ENCODE assay signal across 33 cellular contexts in the genomic region with DNA sequence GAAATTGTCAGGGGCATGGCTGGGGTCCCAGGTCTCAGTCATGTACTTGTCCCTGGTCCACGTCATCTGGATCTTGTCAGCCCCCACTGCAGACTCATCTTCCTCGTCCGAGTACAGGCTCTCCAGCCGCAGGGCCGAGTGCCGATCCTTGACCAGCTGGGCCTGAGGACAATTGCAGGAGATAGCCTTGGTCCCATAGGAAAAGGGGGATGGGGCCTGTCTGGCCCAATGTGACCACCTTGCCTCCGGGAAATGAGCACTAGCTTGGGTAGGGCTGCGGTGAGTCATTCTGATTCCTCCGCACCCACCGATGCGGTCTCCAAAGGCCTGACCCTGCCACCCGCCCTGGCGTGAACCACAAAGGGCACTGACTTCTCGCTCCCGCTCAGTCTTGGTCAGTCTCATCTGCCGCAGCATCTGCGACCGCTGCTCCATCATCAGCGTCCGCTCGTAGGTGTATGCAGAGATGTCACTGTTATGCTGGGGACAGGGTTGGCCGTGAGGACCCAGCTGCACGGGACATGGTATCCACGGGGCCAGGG. TPM values are rescaled to one million over a fixed set of nuclear protein-coding genes. Genes with fewer than 3 reads are reported as not detected.
DNase-seq lines count a peak whose midpoint lies in the region; ATAC-seq and TF ChIP-seq lines count a peak whose summit lies in the region.
"Had no signal": no experiment of that assay in that cellular context is flagged by ENCODE, and none has a peak within 500 bp of the region (broad histone marks: within the 10 kb centered on the region; RNA-seq: fewer than 3 reads in every experiment).

No MANE protein-coding gene starts in this region.

- H4K20me1 ChIP-seq in GM23338 (replicated peaks; ENCODE audit: insufficient read depth), result peaks cover 14% of the 10 kb centered on the region

- H3K36me3 Mint-ChIP-seq in progenitor cell of endocrine pancreas (ENCODE audit: insufficient read depth), result peaks cover 4% of the 10 kb centered on the region
- peaks cover 34% of the 10 kb centered on the region for H3K36me3 Mint-ChIP-seq in GM23338 (ENCODE audit: low read depth)
- H3K36me3 Mint-ChIP-seq: type B pancreatic cell had no signal

- H3K27ac ChIP-seq in heart left ventricle, result peak overlapping the region in 11 of 12 donors; percentile 8 to 89 (median 68)
- peak overlapping the region in 40 of 59 donors; percentile 75 to 97 (median 92) for H3K27ac ChIP-seq in dorsolateral prefrontal cortex
- peak overlapping the region; percentile 18 to 90 (median 78) for H3K27ac ChIP-seq in tibial nerve
- H3K27ac ChIP-seq in GM23338 (ENCODE audit: low read depth), result no peak overlapping the region
- H3K27ac ChIP-seq: A549, neutrophil, PC-9, SJCRH30 had no signal

- H3K27ac Mint-ChIP-seq in progenitor cell of endocrine pancreas (peak overlapping the region; percentile 59), GM23338 (no peak overlapping the region)
- H3K27ac Mint-ChIP-seq: activated CD4-positive, alpha-beta memory T cell treated with anti-CD3 and anti-CD28 coated beads for 36 hours; activated naive CD8-positive, alpha-beta T cell treated with anti-CD3 and anti-CD28 coated beads for 36 hours; activated T-helper 17 cell treated with anti-CD3 and anti-CD28 coated beads, Interleukin-2, amount 50 U/mL, for 72 hours; B cell; type B pancreatic cell had no signal

- H3K4me2 ChIP-seq in GM23338, result no peak overlapping the region
- H3K4me2 ChIP-seq: A549, PC-9 had no signal

- H3K9me3 ChIP-seq in heart left ventricle (no peaks in the 10 kb centered on the region), tibial nerve (no peaks in the 10 kb centered on the region)
- H3K9me3 ChIP-seq: A549, neutrophil, SJCRH30 had no signal

- H3F3A ChIP-seq in GM23338 (replicated peaks; ENCODE audit: low read depth), result peaks cover 11% of the 10 kb centered on the region

- intact Hi-C loops in heart left ventricle (cut with DNase I), result no loop called here
- intact Hi-C loops in left cardiac atrium (cut with DNase I), result no loop called here
- intact Hi-C loops in dorsolateral prefrontal cortex (cut with DNase I), result loop anchor here (2.0 to 5.0 kb wide), 2 partner anchors 47 kb away; no protein-coding TSS in a partner anchor

- no peaks in the 10 kb centered on the region for H3K79me2 ChIP-seq in GM23338 (replicated peaks; ENCODE audit: insufficient read depth)

- H3K27me3 Mint-ChIP-seq in progenitor cell of endocrine pancreas (no peaks in the 10 kb centered on the region), GM23338 (ENCODE audit: insufficient read depth, low read depth, poor library complexity) (peaks cover 5% of the 10 kb centered on the region)
- H3K27me3 Mint-ChIP-seq: activated CD4-positive, alpha-beta memory T cell treated with anti-CD3 and anti-CD28 coated beads for 36 hours; activated naive CD8-positive, alpha-beta T cell treated with anti-CD3 and anti-CD28 coated beads for 36 hours; activated T-helper 17 cell treated with anti-CD3 and anti-CD28 coated beads, Interleukin-2, amount 50 U/mL, for 72 hours; B cell; type B pancreatic cell had no signal

- H3K4me1 ChIP-seq in heart left ventricle, result peaks cover 4 to 60% (median 32%) of the 10 kb centered on the region in 12 donors
- H3K4me1 ChIP-seq in tibial nerve, result peaks cover 0 to 76% (median 30%) of the 10 kb centered on the region in 4 donors
- no peaks in the 10 kb centered on the region for H3K4me1 ChIP-seq in GM23338 (ENCODE audit: insufficient read depth)
- H3K4me1 ChIP-seq: A549, SJCRH30 had no signal

- peak in 2 of 5 donors; percentile 60 to 75 for DNase-seq in heart left ventricle
- DNase-seq in left cardiac atrium, result no peak
- DNase-seq in dorsolateral prefrontal cortex, result no peak
- no peak for DNase-seq in progenitor cell of endocrine pancreas (ENCODE audit: low spot score, unreplicated experiment)
- DNase-seq in tibial nerve (ENCODE audit: low spot score in 2 of 2), result no peak
- DNase-seq in GM23338 (ENCODE audit: low spot score), result no peak
- no peak for DNase-seq in stimulated activated CD4-positive, alpha-beta T cell treated with anti-CD3 and anti-CD28 coated beads, Interleukin-1b, Interleukin-23, amount 100 ng/mL, for 48 hours
- no peak for DNase-seq in 8988T
- DNase-seq: activated CD4-positive, alpha-beta memory T cell treated with anti-CD3 and anti-CD28 coated beads for 36 hours; activated CD8-positive, alpha-beta memory T cell treated with anti-CD3 and anti-CD28 coated beads, Interleukin-2, amount 50 U/mL, for 48 hours; activated naive CD8-positive, alpha-beta T cell treated with anti-CD3 and anti-CD28 coated beads for 36 hours; cerebellar nuclear complex; effector CD4-positive, alpha-beta T cell; erythroblast; foreskin melanocyte; GOT3; KG1; NCI-H1436; NCI-H2107; NCI-H524 treated with DMSO at 0.1 percent for 48 hours; NK-92 treated with Interleukin-12 subunit alpha and Interleukin-12 subunit beta, amount 100 ng/mL, for 24 hours; PC-9; SJCRH30; stimulated activated CD4-positive, alpha-beta T cell treated with anti-CD3 and anti-CD28 coated beads, Interleukin-2, amount 100 ng/mL, for 48 hours; stimulated activated naive CD4-positive, alpha-beta T cell had no signal

- H3K36me3 ChIP-seq in heart left ventricle, result peaks cover 15 to 99% (median 96%) of the 10 kb centered on the region in 9 donors
- peaks cover 11 to 88% (median 17%) of the 10 kb centered on the region in 3 donors for H3K36me3 ChIP-seq in tibial nerve
- peaks cover 17% of the 10 kb centered on the region; the same call in 1 of the 2 replicates for H3K36me3 ChIP-seq in GM23338 (ENCODE audit: insufficient read depth)

- H3K9me3 Mint-ChIP-seq in progenitor cell of endocrine pancreas (ENCODE audit: low read depth), result no peaks in the 10 kb centered on the region
- no peaks in the 10 kb centered on the region for H3K9me3 Mint-ChIP-seq in GM23338
- H3K9me3 Mint-ChIP-seq: activated CD4-positive, alpha-beta memory T cell treated with anti-CD3 and anti-CD28 coated beads for 36 hours; activated naive CD8-positive, alpha-beta T cell treated with anti-CD3 and anti-CD28 coated beads for 36 hours; activated T-helper 17 cell treated with anti-CD3 and anti-CD28 coated beads, Interleukin-2, amount 50 U/mL, for 72 hours; type B pancreatic cell had no signal

- ATAC-seq in heart left ventricle (peak in 2 of 4 donors; percentile 0 to 5), left cardiac atrium (no peak), GM23338 (no peak)
- ATAC-seq: A549; activated T-helper 17 cell treated with anti-CD3 and anti-CD28 coated beads, Interleukin-2, amount 50 U/mL, for 72 hours had no signal

- peaks cover 6% of the 10 kb centered on the region for H3K4me1 Mint-ChIP-seq in progenitor cell of endocrine pancreas (ENCODE audit: low read depth)
- peaks cover 4% of the 10 kb centered on the region; the same call in 2 of the 3 replicates for H3K4me1 Mint-ChIP-seq in GM23338

- H3K9me2 ChIP-seq in GM23338 (ENCODE audit: insufficient read depth), result no peaks in the 10 kb centered on the region

- H3K27me3 ChIP-seq in heart left ventricle (no peaks in the 10 kb centered on the region), dorsolateral prefrontal cortex (no peaks in the 10 kb centered on the region), tibial nerve (no peaks in the 10 kb centered on the region), GM23338 (ENCODE audit: insufficient read depth) (no peaks in the 10 kb centered on the region)
- H3K27me3 ChIP-seq: neutrophil, SJCRH30 had no signal

- no peak overlapping the region for H3K4me3 ChIP-seq in heart left ventricle
- no peak overlapping the region for H3K4me3 ChIP-seq in dorsolateral prefrontal cortex
- no peak overlapping the region for H3K4me3 ChIP-seq in tibial nerve
- no peak overlapping the region for H3K4me3 ChIP-seq in GM23338
- H3K4me3 ChIP-seq: A549, lung, PC-9, SJCRH30 had no signal

- 69 to 85% (median 71%) methylated on average over 13 to 24 of the region's 24 CpGs for WGBS in heart left ventricle, 4 donors
- 79 to 83% methylated on average over 23 to 24 of the region's 24 CpGs for WGBS in tibial nerve, 2 donors

- no peak overlapping the region for H2AFZ ChIP-seq in GM23338
- H2AFZ ChIP-seq: PC-9 had no signal

- H3K4me3 Mint-ChIP-seq in progenitor cell of endocrine pancreas (ENCODE audit: low read depth), result no peak overlapping the region
- no peak overlapping the region for H3K4me3 Mint-ChIP-seq in GM23338
- H3K4me3 Mint-ChIP-seq: activated CD4-positive, alpha-beta memory T cell treated with anti-CD3 and anti-CD28 coated beads for 36 hours; activated naive CD8-positive, alpha-beta T cell treated with anti-CD3 and anti-CD28 coated beads for 36 hours; activated T-helper 17 cell treated with anti-CD3 and anti-CD28 coated beads, Interleukin-2, amount 50 U/mL, for 72 hours; B cell; type B pancreatic cell had no signal

- no peak for TF ChIP-seq EP300 in tibial nerve (IDR thresholded peaks at IDR 0.05)

- TF ChIP-seq POLR2A in heart left ventricle (IDR thresholded peaks at IDR 0.05) (no peak), tibial nerve (IDR thresholded peaks at IDR 0.05) (no peak)

- TF ChIP-seq CTCF in heart left ventricle (IDR thresholded peaks at IDR 0.05), result no peak
- TF ChIP-seq CTCF in dorsolateral prefrontal cortex (IDR thresholded peaks at IDR 0.05 in 54 of 56, conservative IDR thresholded peaks at IDR 0.05 in 2 of 56; ENCODE audit: low read depth in 1 of 56, partially characterized antibody in 56 of 56), result no peak
- no peak for TF ChIP-seq CTCF in progenitor cell of endocrine pancreas (IDR thresholded peaks at IDR 0.05; ENCODE audit: unreplicated experiment)
- TF ChIP-seq CTCF in tibial nerve (IDR thresholded peaks at IDR 0.05), result no peak
- TF ChIP-seq CTCF in GM23338 (conservative IDR thresholded peaks at IDR 0.05; ENCODE audit: low read depth in 2 of 2), result no peak

RNA-seq across cellular contexts. Expression of a gene that starts 1.5 kb away (rescaled TPM):
- 10 to 100 TPM in 7 of 9 donors, 1 to 10 TPM in 2; 9.7 to 24.1 (median 18.2) TPM for total RNA-seq in heart left ventricle
- 10 to 100 TPM; 10.9 to 31.7 TPM for polyA plus RNA-seq in heart left ventricle
- 10 to 100 TPM; 12.8 to 22.6 TPM for total RNA-seq in left cardiac atrium
- total RNA-seq in dorsolateral prefrontal cortex, result 10 to 100 TPM in 108 of 120 experiments, 1 to 10 TPM in 12; 5.4 to 42.1 (median 16.4) TPM
- 31.9 and 32.1 TPM in 2 replicates for total RNA-seq in progenitor cell of endocrine pancreas
- 10 to 100 TPM; 17.9 to 43.9 (median 26.8) TPM for total RNA-seq in tibial nerve
- total RNA-seq in GM23338 (2014; rRNA removed; shearing (Covaris generic)), result 17.6 and 18.9 TPM in 2 replicates
- polyA plus RNA-seq in GM23338 (2016; fragmentation: Nextera tagmentation; extraction: Ambion mirVana), result 12.4 and 13.7 TPM in 2 replicates

RNA-seq across cellular contexts. Expression of a gene that starts 8.8 kb away (rescaled TPM):
- total RNA-seq in heart left ventricle, result 100 to 1,000 TPM in 1 of 9 donors, 10 to 100 TPM in 8; 39.4 to 182 (median 60.5) TPM
- polyA plus RNA-seq in heart left ventricle, result 100 to 1,000 TPM in 1 of 2 donors, 10 to 100 TPM in 1; 56.9 to 118 TPM
- 10 to 100 TPM; 54.9 to 64.5 TPM for total RNA-seq in left cardiac atrium
- total RNA-seq in dorsolateral prefrontal cortex, result 10 to 100 TPM; 21.1 to 56.9 (median 38.9) TPM
- total RNA-seq in progenitor cell of endocrine pancreas, result 9.8 and 10.6 TPM in 2 replicates
- total RNA-seq in tibial nerve, result 10 to 100 TPM; 22.9 to 57.6 (median 39.4) TPM
- 27.5 and 35.0 TPM in 2 replicates for total RNA-seq in GM23338 (2014; rRNA removed; shearing (Covaris generic))
- 114 and 129 TPM in 2 replicates for polyA plus RNA-seq in GM23338 (2016; fragmentation: Nextera tagmentation; extraction: Ambion mirVana)

RNA-seq across cellular contexts. Expression of a gene that starts 13.8 kb away (rescaled TPM):
- total RNA-seq in heart left ventricle (1 to 10 TPM in 3 of 9 donors, under 1 TPM in 5, not detected in 1; 0.23 to 2.1 (median 0.74) TPM), left cardiac atrium (under 1 TPM; 0.76 to 0.97 TPM), dorsolateral prefrontal cortex (1 to 10 TPM in 110 of 120 experiments, under 1 TPM in 8, not detected in 2; 0.26 to 6.7 (median 2.2) TPM), progenitor cell of endocrine pancreas (0.57 and 2.2 TPM in 2 replicates), tibial nerve (1 to 10 TPM in 3 of 4 donors, under 1 TPM in 1; 0.87 to 3.6 (median 1.6) TPM)
- polyA plus RNA-seq in heart left ventricle (under 1 TPM; 0.61 to 0.90 TPM), GM23338 (2016; fragmentation: Nextera tagmentation; extraction: Ambion mirVana) (12.8 and 13.0 TPM in 2 replicates)
- 1.6 and 8.0 TPM in 2 replicates for total RNA-seq in GM23338 (2014; rRNA removed; shearing (Covaris generic))
- total RNA-seq: G401 had no signal

RNA-seq across cellular contexts. Expression of a gene that starts 23.0 kb away (rescaled TPM):
- total RNA-seq in heart left ventricle (10 to 100 TPM; 64.6 to 92.2 (median 86.8) TPM), left cardiac atrium (10 to 100 TPM; 52.0 to 98.2 TPM), dorsolateral prefrontal cortex (10 to 100 TPM; 12.2 to 79.2 (median 26.9) TPM), progenitor cell of endocrine pancreas (74.3 and 75.6 TPM in 2 replicates), tibial nerve (100 to 1,000 TPM in 2 of 4 donors, 10 to 100 TPM in 2; 82.0 to 127 (median 101) TPM)
- polyA plus RNA-seq in heart left ventricle (10 to 100 TPM; 65.3 to 81.5 TPM), GM23338 (2016; fragmentation: Nextera tagmentation; extraction: Ambion mirVana) (17.6 and 19.9 TPM in 2 replicates)
- total RNA-seq in GM23338 (2014; rRNA removed; shearing (Covaris generic)), result 53.0 and 56.7 TPM in 2 replicates

RNA-seq across cellular contexts. Expression of a gene that starts 34.8 kb away (rescaled TPM):
- total RNA-seq in heart left ventricle, result under 1 TPM in 2 of 9 donors, not detected in 7; 0.13 to 0.16 TPM
- not detected for polyA plus RNA-seq in heart left ventricle
- total RNA-seq in left cardiac atrium, result not detected
- total RNA-seq in dorsolateral prefrontal cortex, result 1 to 10 TPM in 3 of 120 experiments, under 1 TPM in 27, not detected in 90; 0.23 to 1.3 (median 0.35) TPM
- not detected in 2 replicates for total RNA-seq in progenitor cell of endocrine pancreas
- total RNA-seq in tibial nerve, result under 1 TPM in 1 of 4 donors, not detected in 3; 0.66 TPM
- total RNA-seq in GM23338 (2014; rRNA removed; shearing (Covaris generic)), result 7.9 and 18.4 TPM in 2 replicates
- polyA plus RNA-seq in GM23338 (2016; fragmentation: Nextera tagmentation; extraction: Ambion mirVana), result 8.8 and 11.1 TPM in 2 replicates
- total RNA-seq: activated CD4-positive, alpha-beta memory T cell treated with anti-CD3 and anti-CD28 coated beads for 36 hours; G401; PC-9; pulmonary artery endothelial cell; SJCRH30 had no signal
- polyA plus RNA-seq: A549 had no signal

Comparison
In these comparisons a context has a peak if more than half of its experiments do, and no peak if none do; other contexts are left out.
1. intact Hi-C loops: an anchor here in dorsolateral prefrontal cortex (2.0 to 5.0 kb wide); none called in heart left ventricle and left cardiac atrium.